ENCODE assay signal across 22 cellular contexts in genomic region chr3:119418641-119419040, GRCh38. TPM values are rescaled to one million over a fixed set of nuclear protein-coding genes. Genes with fewer than 3 reads are reported as not detected.
DNase-seq lines count a peak whose midpoint lies in the region; ATAC-seq and TF ChIP-seq lines count a peak whose summit lies in the region.
"Had no signal": no experiment of that assay in that cellular context is flagged by ENCODE, and none has a peak within 500 bp of the region (broad histone marks: within the 10 kb centered on the region; RNA-seq: fewer than 3 reads in every experiment).

No MANE protein-coding gene starts in this region.

- H4K91ac ChIP-seq in trophoblast cell (ENCODE audit: low read depth, low read length): no peak overlapping the region

- H4K12ac ChIP-seq in trophoblast cell (ENCODE audit: low read depth, low read length): no peak overlapping the region

- TF ChIP-seq CTCF in heart right ventricle (IDR thresholded peaks at IDR 0.05) (no peak), testis (IDR thresholded peaks at IDR 0.05) (no peak)

- H3K27me3 ChIP-seq in heart right ventricle (no peaks in the 10 kb centered on the region), trophoblast cell (ENCODE audit: insufficient read depth, low read length) (no peaks in the 10 kb centered on the region), testis (no peaks in the 10 kb centered on the region)
- H3K27me3 ChIP-seq: uterus had no signal

- no peak overlapping the region for H4K8ac ChIP-seq in trophoblast cell (ENCODE audit: low read depth, low read length)

- no peak overlapping the region for H3K9ac ChIP-seq in trophoblast cell (ENCODE audit: low read length)

- H3K79me1 ChIP-seq in trophoblast cell (ENCODE audit: low read length): peaks cover 11% of the 10 kb centered on the region

- no peak overlapping the region for H2AK5ac ChIP-seq in trophoblast cell (ENCODE audit: low read length)

- intact Hi-C loops in heart right ventricle (cut with DNase I): no loop called here
- intact Hi-C loops in testis (cut with DNase I; ENCODE audit: low total_unique reads): no loop called here

- peaks cover 0 to 28% (median 4%) of the 10 kb centered on the region in 9 donors for H3K4me1 ChIP-seq in heart right ventricle
- H3K4me1 ChIP-seq in trophoblast cell (ENCODE audit: control insufficient read depth in 1 of 2, insufficient read depth in 2 of 2, low read length in 2 of 2): peaks cover 28 to 34% of the 10 kb centered on the region in 2 experiments
- no peaks in the 10 kb centered on the region for H3K4me1 ChIP-seq in testis
- H3K4me1 ChIP-seq: uterus had no signal

- no peak overlapping the region for H3K4ac ChIP-seq in trophoblast cell (ENCODE audit: low read depth, low read length)

- no peaks in the 10 kb centered on the region for H3K9me3 ChIP-seq in heart right ventricle
- no peaks in the 10 kb centered on the region for H3K9me3 ChIP-seq in trophoblast cell (ENCODE audit: insufficient read depth, low read depth, low read length)
- H3K9me3 ChIP-seq in testis: no peaks in the 10 kb centered on the region
- H3K9me3 ChIP-seq: uterus had no signal

- no peak overlapping the region for H2AFZ ChIP-seq in trophoblast cell (ENCODE audit: insufficient read depth, low read length, poor library complexity)

- DNase-seq in HK-2 (ENCODE audit: unreplicated experiment) (peak; percentile 11), amniotic epithelial cell (ENCODE audit: low read depth) (peak; percentile 96), heart right ventricle (no peak), trophoblast cell (no peak), testis (no peak), caudate nucleus (lab: John Stamatoyannopoulos, UW) (no peak), DMS53 (lab: John Stamatoyannopoulos, UW) (no peak)
- DNase-seq: activated CD8-positive, alpha-beta T cell treated with anti-CD3 and anti-CD28 coated beads, Interleukin-2, amount 10 ng/mL, durations not matched to agents 7 days and 5 days; activated gamma-delta T cell treated with Interleukin-2 at 50 U/mL for 16 hours; activated T-cell treated with anti-CD3 and anti-CD28 coated beads for 4 hours; glutamatergic neuron; KG1; left colon; naive thymus-derived CD4-positive, alpha-beta T cell; NCI-H146; NCI-H69; stimulated activated CD4-positive, alpha-beta T cell treated with anti-CD3 and anti-CD28 coated beads, Interleukin-12 subunit alpha, Interleukin-12 subunit beta, amount 100 ng/mL, for 4 hours; stimulated activated CD4-positive, alpha-beta T cell treated with anti-CD3 and anti-CD28 coated beads, Interleukin-4, amount 100 ng/mL, for 4 hours; stimulated activated naive CD4-positive, alpha-beta T cell; uterus had no signal

- H2BK5ac ChIP-seq in trophoblast cell (ENCODE audit: low read depth, low read length, poor library complexity): no peak overlapping the region

- H3K36me3 ChIP-seq in heart right ventricle (peaks cover 0 to 51% (median 17%) of the 10 kb centered on the region in 9 donors), trophoblast cell (ENCODE audit: control insufficient read depth in 1 of 2, insufficient read depth in 2 of 2, low read length in 2 of 2) (peaks cover 21 to 27% of the 10 kb centered on the region in 2 experiments), testis (ENCODE audit: low read depth, missing control alignments) (no peaks in the 10 kb centered on the region)
- H3K36me3 ChIP-seq: uterus had no signal

- no peak overlapping the region for H3K18ac ChIP-seq in trophoblast cell (ENCODE audit: low read length)

- no peak overlapping the region for H3K4me3 ChIP-seq in heart right ventricle
- no peak overlapping the region for H3K4me3 ChIP-seq in trophoblast cell (ENCODE audit: low read depth, low read length)
- H3K4me3 ChIP-seq in testis: no peak overlapping the region
- H3K4me3 ChIP-seq: SK-N-MC, uterus had no signal

- peak in 4 of 8 donors; percentile 18 to 31 (median 20) for ATAC-seq in heart right ventricle
- ATAC-seq: activated CD8-positive, alpha-beta T cell treated with anti-CD3 and anti-CD28 coated beads, Interleukin-2, amount 10 ng/mL, durations not matched to agents 7 days and 5 days; HCT116; left colon; naive thymus-derived CD4-positive, alpha-beta T cell had no signal

- H3K79me2 ChIP-seq in trophoblast cell (ENCODE audit: control insufficient read depth, insufficient read depth, low read length, poor library complexity): peaks cover 2% of the 10 kb centered on the region

- no peak overlapping the region for H3K14ac ChIP-seq in trophoblast cell (ENCODE audit: low read length)

- H2BK120ac ChIP-seq in trophoblast cell (ENCODE audit: insufficient read depth, low read length, poor library complexity): no peak overlapping the region

- no peak overlapping the region for H3K4me2 ChIP-seq in trophoblast cell (ENCODE audit: low read length)

- H2BK12ac ChIP-seq in trophoblast cell (ENCODE audit: low read length): no peak overlapping the region

- H3K27ac ChIP-seq in heart right ventricle (peak overlapping the region in 8 of 10 donors; percentile 7 to 57 (median 44)), trophoblast cell (ENCODE audit: low read depth, low read length) (peak overlapping the region; percentile 40), testis (no peak overlapping the region), caudate nucleus (ENCODE audit: low read depth, low read length) (no peak overlapping the region)
- H3K27ac ChIP-seq: SK-N-MC, uterus had no signal

- H3K23ac ChIP-seq in trophoblast cell (ENCODE audit: low read length): no peak overlapping the region

- TF ChIP-seq POLR2A in testis (IDR thresholded peaks at IDR 0.05): no peak

RNA-seq across cellular contexts. Expression of gene TMEM39A, which starts 44.8 kb away (rescaled TPM):
- 10 to 100 TPM in 9 of 10 donors, 1 to 10 TPM in 1; 9.7 to 25.8 (median 13.5) TPM for total RNA-seq in heart right ventricle
- 10 to 100 TPM in 1 of 2 donors, 1 to 10 TPM in 1; 8.4 to 11.9 TPM for polyA plus RNA-seq in heart right ventricle
- 36.0 and 38.7 TPM in 2 replicates for polyA plus RNA-seq in trophoblast cell (2013)
- 10 to 100 TPM; 39.8 to 46.0 TPM for total RNA-seq in testis
- 33.5 TPM for polyA plus RNA-seq in testis (ENCODE audit: insufficient read depth, low read depth, low replicate concordance)

RNA-seq across cellular contexts. Expression of gene POGLUT1, which starts 50.1 kb away (rescaled TPM):
- total RNA-seq in heart right ventricle (10 to 100 TPM in 1 of 10 donors, 1 to 10 TPM in 9; 2.8 to 13.2 (median 6.7) TPM), testis (10 to 100 TPM; 11.4 to 11.6 TPM)
- polyA plus RNA-seq in heart right ventricle (10 to 100 TPM in 1 of 2 donors, 1 to 10 TPM in 1; 8.6 to 17.0 TPM), testis (ENCODE audit: insufficient read depth, low read depth, low replicate concordance) (8.8 TPM)
- 6.0 TPM in 2 replicates for polyA plus RNA-seq in trophoblast cell (2013)

Comparison
In these comparisons a context has a peak if more than half of its experiments do, and no peak if none do; other contexts are left out.
1. DNase-seq: peak in HK-2 (single experiment) and amniotic epithelial cell (single experiment); none in heart right ventricle (0 of 2), trophoblast cell (0 of 2), testis (single experiment), caudate nucleus (0 of 61) and DMS53 (single experiment).
2. H3K27ac ChIP-seq: peak in heart right ventricle (8 of 10) and trophoblast cell (single experiment); none in testis (0 of 2) and caudate nucleus (single experiment).